In genomic region chr4:121950212-121950679, GRCh38 we compare ENCODE assay signal across 1 cellular context.
TF ChIP-seq lines count a peak whose summit lies in the region.

No MANE protein-coding gene starts in this region.

TF ChIP-seq in H1, 55 proteins besides CTCF, POLR2A, EP300 and RAD21 (continued from another document):
- TF ChIP-seq PHF8 (conservative IDR thresholded peaks at IDR 0.05; ENCODE audit: low read depth, low read length) = no peak
- TF ChIP-seq EZH2 (IDR thresholded peaks at IDR 0.05; ENCODE audit: low read depth, low read length, severe bottlenecking) = peak; percentile 0
- peak; percentile 82 for TF ChIP-seq ASH2L (IDR thresholded peaks at IDR 0.05; ENCODE audit: low read length)
- TF ChIP-seq BACH1 (IDR thresholded peaks at IDR 0.05; ENCODE audit: low read length) = peak; percentile 45; the same call in 1 of the 2 replicates
- peak; percentile 53 for TF ChIP-seq MAX (IDR thresholded peaks at IDR 0.05)
- peak; percentile 25 for TF ChIP-seq CTBP2 (IDR thresholded peaks at IDR 0.05; ENCODE audit: borderline replicate concordance, insufficient read depth, insufficient read length, low read length)
TF ChIP-seq in H1: peak in this region for 11.
